Comparison of ENCODE assay signal across 11 cellular contexts in the genomic region with DNA sequence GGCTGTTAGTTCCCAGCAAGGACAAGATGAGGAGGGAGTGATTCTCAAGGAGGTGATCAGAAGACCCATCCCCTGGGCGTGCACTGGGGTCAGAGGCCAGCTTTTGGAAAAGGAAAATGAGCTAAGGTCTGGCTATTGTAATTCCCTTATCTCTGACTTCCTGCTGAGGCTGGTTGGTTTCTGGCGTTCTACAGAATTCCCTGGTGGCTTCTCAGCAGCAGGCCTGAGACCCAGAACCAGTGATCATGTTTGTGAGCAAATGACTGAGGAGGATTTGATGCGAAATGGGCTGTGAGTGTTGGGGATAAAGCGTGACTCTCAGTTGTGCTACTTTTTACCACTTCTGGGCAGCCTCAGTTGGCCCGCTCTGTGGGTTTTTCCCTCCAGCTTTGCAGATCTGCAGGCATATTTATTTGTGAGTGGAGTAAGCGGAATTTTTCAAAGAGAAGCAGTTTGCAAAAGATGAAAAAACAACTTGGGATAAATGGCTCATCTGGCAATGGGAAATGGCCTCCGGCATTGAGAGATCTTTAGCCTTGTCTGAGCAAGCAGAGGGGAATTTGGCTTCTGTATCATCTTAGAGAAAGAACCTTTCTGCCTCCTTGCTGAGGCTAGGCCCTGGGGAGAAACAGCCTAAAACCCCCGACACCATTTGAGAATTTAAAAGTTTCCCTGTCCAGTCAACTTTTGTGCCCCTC.
DNase-seq lines count a peak whose midpoint lies in the region; ATAC-seq, FAIRE-seq and TF ChIP-seq lines count a peak whose summit lies in the region.
"Had no signal": no experiment of that assay in that cellular context is flagged by ENCODE, and none has a peak within 500 bp of the region (broad histone marks: within the 10 kb centered on the region; RNA-seq: fewer than 3 reads in every experiment).

No MANE protein-coding gene starts in this region.

- peak in 1 of 2 donors; percentile 56 for ATAC-seq in upper lobe of left lung (ENCODE audit: low FRiP score in 2 of 2)

- H3K36me3 ChIP-seq in upper lobe of left lung (no peaks in the 10 kb centered on the region), spleen (no peaks in the 10 kb centered on the region), small intestine (ENCODE audit: control insufficient read depth in 2 of 2, insufficient read depth in 2 of 2, low read length in 2 of 2) (no peaks in the 10 kb centered on the region)

- DNase-seq in M059J (ENCODE audit: low read depth) (peak; percentile 86), dedifferentiated amniotic fluid mesenchymal stem cell (ENCODE audit: extremely low spot score) (peak; percentile 66), islet precursor cell (peak; percentile 82), upper lobe of left lung (no peak), spleen (no peak), NCI-H510A treated with DMSO at 0.1 percent for 48 hours (lab: John Stamatoyannopoulos, UW) (no peak), small intestine (no peak)
- DNase-seq in activated CD4-positive, alpha-beta T cell treated with anti-CD3 and anti-CD28 coated beads for 48 hours = no peak
- DNase-seq: NCI-H82 had no signal

- intact Hi-C loops in spleen (cut with DNase I; ENCODE audit: low total_unique reads) = no loop called here

- FAIRE-seq in small intestine (lab: Jason Lieb, UNC) = no peak
- FAIRE-seq: TTC549 had no signal

- WGBS in upper lobe of left lung, 2 donors = 65 to 79% methylated on average over 8 of the region's 8 CpGs
- WGBS in spleen, 5 donors = 55 to 80% (median 75%) methylated on average over 8 of the region's 8 CpGs
- 66 to 78% (median 74%) methylated on average over 8 of the region's 8 CpGs for WGBS in small intestine, 3 donors

- TF ChIP-seq CTCF in upper lobe of left lung (IDR thresholded peaks at IDR 0.05) (no peak), spleen (IDR thresholded peaks at IDR 0.05 in 8 of 11, conservative IDR thresholded peaks at IDR 0.05 in 3 of 11) (no peak)

- H3K4me1 ChIP-seq in upper lobe of left lung = peaks cover 10 to 27% (median 21%) of the 10 kb centered on the region in 4 donors
- H3K4me1 ChIP-seq in spleen = peaks cover 0 to 48% (median 16%) of the 10 kb centered on the region in 6 donors
- H3K4me1 ChIP-seq in small intestine (ENCODE audit: control insufficient read depth in 2 of 2, insufficient read depth in 1 of 2, low read depth in 1 of 2, low read length in 1 of 2) = peaks cover 0 to 2% of the 10 kb centered on the region in 2 donors

- H3K9me3 ChIP-seq in upper lobe of left lung (no peaks in the 10 kb centered on the region), spleen (no peaks in the 10 kb centered on the region), small intestine (ENCODE audit: control insufficient read depth, low read depth) (no peaks in the 10 kb centered on the region)

- TF ChIP-seq POLR2A in upper lobe of left lung (IDR thresholded peaks at IDR 0.05) (no peak), spleen (IDR thresholded peaks at IDR 0.05) (no peak)

- no peak for TF ChIP-seq EP300 in upper lobe of left lung (IDR thresholded peaks at IDR 0.05)

- no peaks in the 10 kb centered on the region for H3K27me3 ChIP-seq in upper lobe of left lung
- H3K27me3 ChIP-seq in spleen (replicated peaks in 1 of 7) = no peaks in the 10 kb centered on the region
- no peaks in the 10 kb centered on the region for H3K27me3 ChIP-seq in small intestine (ENCODE audit: control insufficient read depth in 2 of 2, insufficient read depth in 2 of 2, low read length in 2 of 2)

- H3K4me3 ChIP-seq in upper lobe of left lung (no peak overlapping the region), spleen (no peak overlapping the region), small intestine (ENCODE audit: low read depth in 1 of 2, low read length in 2 of 2) (no peak overlapping the region)

- H3K27ac ChIP-seq in upper lobe of left lung (peak overlapping the region in 3 of 4 donors; percentile 45 to 75 (median 67)), spleen (peak overlapping the region in 4 of 8 donors; percentile 5 to 47 (median 39)), small intestine (ENCODE audit: low read depth in 1 of 2, low read length in 1 of 2) (peak overlapping the region in 1 of 2 donors; percentile 56)
- H3K27ac ChIP-seq: KMS-11 had no signal

Comparison
In these comparisons a context has a peak if more than half of its experiments do, and no peak if none do; other contexts are left out.
1. DNase-seq: peak in M059J (single experiment), dedifferentiated amniotic fluid mesenchymal stem cell (single experiment) and islet precursor cell (single experiment); none in upper lobe of left lung (0 of 2), spleen (single experiment), activated CD4-positive, alpha-beta T cell treated with anti-CD3 and anti-CD28 coated beads for 48 hours (single experiment), NCI-H510A treated with DMSO at 0.1 percent for 48 hours (single experiment) and small intestine (single experiment).